ENCODE assay signal across 1 cellular context in genomic region chr19:49761625-49762311, GRCh38.
TF ChIP-seq lines count a peak whose summit lies in the region.

No MANE protein-coding gene starts in this region.

TF ChIP-seq in endothelial cell of umbilical vein, 7 proteins besides CTCF, POLR2A, EP300 and RAD21:
- TF ChIP-seq GATA2 (IDR thresholded peaks at IDR 0.05; ENCODE audit: insufficient read depth, insufficient read length, low read depth, low read length) (no peak), MYC (IDR thresholded peaks at IDR 0.05; ENCODE audit: low read depth, low read length) (no peak), POLR2AphosphoS5 (IDR thresholded peaks at IDR 0.05; ENCODE audit: insufficient read depth, low read depth, low read length) (no peak), EZH2 (IDR thresholded peaks at IDR 0.05; ENCODE audit: borderline replicate concordance, low read depth, low read length, severe bottlenecking) (no peak), JUN (IDR thresholded peaks at IDR 0.05; ENCODE audit: borderline replicate concordance, insufficient read depth, insufficient read length, low read depth) (no peak), FOS (IDR thresholded peaks at IDR 0.05; ENCODE audit: borderline replicate concordance, insufficient read depth, low read length) (no peak), MAX (IDR thresholded peaks at IDR 0.05; ENCODE audit: insufficient read depth, insufficient read length) (no peak)
